8 cellular contexts compared by ENCODE assay signal in genomic region chr1:221741364-221741970, GRCh38. TPM values are rescaled to one million over a fixed set of nuclear protein-coding genes. Genes with fewer than 3 reads are reported as not detected.
DNase-seq lines count a peak whose midpoint lies in the region; ATAC-seq, FAIRE-seq and TF ChIP-seq lines count a peak whose summit lies in the region.

No MANE protein-coding gene starts in this region.

- peaks cover 14% of the 10 kb centered on the region for H3K79me1 ChIP-seq in trophoblast cell (ENCODE audit: low read length)

- H3K4me2 ChIP-seq in trophoblast cell (ENCODE audit: low read length) = peak overlapping the region; percentile 66

- H3K36me3 Mint-ChIP-seq in activated CD8-positive, alpha-beta T cell treated with anti-CD3 and anti-CD28 coated beads for 36 hours (ENCODE audit: low read depth) = peaks cover 31% of the 10 kb centered on the region

- POLR2A ChIA-PET in activated CD8-positive, alpha-beta T cell treated with anti-CD3 and anti-CD28 coated beads for 36 hours (lab: Charles Lee) = interaction anchor here (0.6 to 5.0 kb wide), 34 partner anchors 9 to 703 kb away, joined by 3 to 52 read pairs (median 4); no protein-coding TSS in a partner anchor

- H4K12ac ChIP-seq in trophoblast cell (ENCODE audit: low read depth, low read length) = no peak overlapping the region

- H3K4me3 ChIP-seq in HL-60 (replicated peaks; ENCODE audit: insufficient read depth, low read length) (peak overlapping the region; percentile 65), trophoblast cell (ENCODE audit: low read depth, low read length) (peak overlapping the region; percentile 80)

- H3K27me3 ChIP-seq in HL-60 (ENCODE audit: insufficient read depth, poor library complexity, severe bottlenecking) (no peaks in the 10 kb centered on the region), trophoblast cell (ENCODE audit: insufficient read depth, low read length) (no peaks in the 10 kb centered on the region)

- no peaks in the 10 kb centered on the region for H3K9me3 Mint-ChIP-seq in activated CD8-positive, alpha-beta T cell treated with anti-CD3 and anti-CD28 coated beads for 36 hours

- H2AFZ ChIP-seq in trophoblast cell (ENCODE audit: insufficient read depth, low read length, poor library complexity) = peak overlapping the region; percentile 20

- no peak overlapping the region for H3K23ac ChIP-seq in trophoblast cell (ENCODE audit: low read length)

- TF ChIP-seq POLR2A in GM12891 (IDR thresholded peaks at IDR 0.05; ENCODE audit: low read depth, low read length) = no peak

- no peak overlapping the region for H3K14ac ChIP-seq in trophoblast cell (ENCODE audit: low read length)

- no peak overlapping the region for H2BK12ac ChIP-seq in trophoblast cell (ENCODE audit: low read length)

- H4K8ac ChIP-seq in trophoblast cell (ENCODE audit: low read depth, low read length) = no peak overlapping the region

- no peak overlapping the region for H2BK120ac ChIP-seq in trophoblast cell (ENCODE audit: insufficient read depth, low read length, poor library complexity)

- TF ChIP-seq CTCF in HL-60 (IDR thresholded peaks at IDR 0.05; ENCODE audit: insufficient read depth, low read length) = no peak
- TF ChIP-seq CTCF in activated CD8-positive, alpha-beta T cell treated with anti-CD3 and anti-CD28 coated beads for 36 hours (IDR thresholded peaks at IDR 0.05) = no peak

- peaks cover 3 to 12% of the 10 kb centered on the region in 2 experiments for H3K4me1 ChIP-seq in trophoblast cell (ENCODE audit: control insufficient read depth in 1 of 2, insufficient read depth in 2 of 2, low read length in 2 of 2)

- peaks cover 32% of the 10 kb centered on the region for H3K4me1 Mint-ChIP-seq in activated CD8-positive, alpha-beta T cell treated with anti-CD3 and anti-CD28 coated beads for 36 hours (ENCODE audit: low read depth)

- no peak overlapping the region for H3K27ac Mint-ChIP-seq in activated CD8-positive, alpha-beta T cell treated with anti-CD3 and anti-CD28 coated beads for 36 hours

- H3K36me3 ChIP-seq in trophoblast cell (ENCODE audit: control insufficient read depth in 1 of 2, insufficient read depth in 2 of 2, low read length in 2 of 2) = peaks cover 2 to 16% of the 10 kb centered on the region in 2 experiments

- H3K4me3 Mint-ChIP-seq in activated CD8-positive, alpha-beta T cell treated with anti-CD3 and anti-CD28 coated beads for 36 hours = no peak overlapping the region

- no peaks in the 10 kb centered on the region for H3K27me3 Mint-ChIP-seq in activated CD8-positive, alpha-beta T cell treated with anti-CD3 and anti-CD28 coated beads for 36 hours

- peaks cover 6% of the 10 kb centered on the region for H3K79me2 ChIP-seq in trophoblast cell (ENCODE audit: control insufficient read depth, insufficient read depth, low read length, poor library complexity)

- no peak for FAIRE-seq in GM12891 (lab: Jason Lieb, UNC)

- CTCF ChIA-PET in activated CD8-positive, alpha-beta T cell treated with anti-CD3 and anti-CD28 coated beads for 36 hours (lab: Charles Lee) = interaction anchor here (0.7 to 2.8 kb wide), 24 partner anchors 8 to 713 kb away, joined by 3 to 16 read pairs (median 4); no protein-coding TSS in a partner anchor

- H4K91ac ChIP-seq in trophoblast cell (ENCODE audit: low read depth, low read length) = no peak overlapping the region

- peak; percentile 17 for ATAC-seq in activated CD8-positive, alpha-beta T cell treated with anti-CD3 and anti-CD28 coated beads for 36 hours
- ATAC-seq in HG03045 (IDR thresholded peaks at IDR 0.05; ENCODE audit: unreplicated experiment) = no peak

- peak overlapping the region; percentile 11 for H3K18ac ChIP-seq in trophoblast cell (ENCODE audit: low read length)

- no peak overlapping the region for H3K4ac ChIP-seq in trophoblast cell (ENCODE audit: low read depth, low read length)

- H3K9me3 ChIP-seq in trophoblast cell (ENCODE audit: insufficient read depth, low read depth, low read length) = peaks cover 3% of the 10 kb centered on the region

- H2AK5ac ChIP-seq in trophoblast cell (ENCODE audit: low read length) = no peak overlapping the region

- H2BK5ac ChIP-seq in trophoblast cell (ENCODE audit: low read depth, low read length, poor library complexity) = no peak overlapping the region

- no CpG with 5 or more reads among the region's 22 CpGs for WGBS in trophoblast cell (ENCODE audit: extremely low coverage, insufficient coverage, insufficient read length)

- H3K27ac ChIP-seq in HL-60 (replicated peaks) (peak overlapping the region; percentile 74), trophoblast cell (ENCODE audit: low read depth, low read length) (peak overlapping the region; percentile 28)

- intact Hi-C loops in activated CD8-positive, alpha-beta T cell treated with anti-CD3 and anti-CD28 coated beads for 36 hours (cut with micrococcal nuclease) = loop anchor here (2.0 to 10.0 kb wide), 5 partner anchors 29 to 266 kb away; no protein-coding TSS in a partner anchor

- peak; percentile 79 for DNase-seq in SIG-M5 treated with dmso at 0.1 percent for 504 hours (lab: John Stamatoyannopoulos, UW; ENCODE audit: unreplicated experiment)
- no peak for DNase-seq in SIG-M5 (lab: John Stamatoyannopoulos, UW)
- DNase-seq in HL-60 (ENCODE audit: low read depth in 1 of 2, low spot score in 1 of 2) = peak; percentile 51 to 72
- peak; percentile 30 for DNase-seq in activated CD8-positive, alpha-beta T cell treated with anti-CD3 and anti-CD28 coated beads for 36 hours
- peak; percentile 47 for DNase-seq in germinal center (ENCODE audit: low spot score)
- DNase-seq in trophoblast cell = peak; percentile 7 to 13
- DNase-seq in GM12891 (ENCODE audit: insufficient read length, low spot score) = no peak

- peak overlapping the region; percentile 50 for H3K9ac ChIP-seq in trophoblast cell (ENCODE audit: low read length)

TF ChIP-seq in GM12891, 5 proteins besides CTCF, POLR2A, EP300 and RAD21:
- no peak for TF ChIP-seq PAX5 (IDR thresholded peaks at IDR 0.05; ENCODE audit: insufficient read depth, low read length, severe bottlenecking)
- TF ChIP-seq SPI1 (IDR thresholded peaks at IDR 0.05; ENCODE audit: low read depth, low read length) = no peak
- TF ChIP-seq TAF1 (IDR thresholded peaks at IDR 0.05; ENCODE audit: low read depth, low read length) = no peak
- no peak for TF ChIP-seq POLR2AphosphoS5 (IDR thresholded peaks at IDR 0.05; ENCODE audit: low read depth, low read length)
- TF ChIP-seq POU2F2 (IDR thresholded peaks at IDR 0.05; ENCODE audit: low read depth, low read length) = no peak

RNA-seq across cellular contexts. Expression of gene DUSP10, which starts 0.4 kb away (rescaled TPM):
- 10 to 100 TPM; 10.8 to 12.9 TPM for total RNA-seq in activated CD8-positive, alpha-beta T cell treated with anti-CD3 and anti-CD28 coated beads for 36 hours
- polyA plus RNA-seq in trophoblast cell (2013) = 6.5 and 6.6 TPM in 2 replicates
- polyA plus RNA-seq in GM12891 (2012; ENCODE audit: low read depth, missing spikeins) = 21.9 TPM

Comparison
In these comparisons a context has a peak if more than half of its experiments do, and no peak if none do; other contexts are left out.
1. DNase-seq: peak in SIG-M5 treated with dmso at 0.1 percent for 504 hours (single experiment), HL-60 (2 of 2), activated CD8-positive, alpha-beta T cell treated with anti-CD3 and anti-CD28 coated beads for 36 hours (single experiment), germinal center (single experiment) and trophoblast cell (2 of 2); none in SIG-M5 (single experiment) and GM12891 (single experiment).